Comparison of ENCODE assay signal across 22 cellular contexts in the genomic region with DNA sequence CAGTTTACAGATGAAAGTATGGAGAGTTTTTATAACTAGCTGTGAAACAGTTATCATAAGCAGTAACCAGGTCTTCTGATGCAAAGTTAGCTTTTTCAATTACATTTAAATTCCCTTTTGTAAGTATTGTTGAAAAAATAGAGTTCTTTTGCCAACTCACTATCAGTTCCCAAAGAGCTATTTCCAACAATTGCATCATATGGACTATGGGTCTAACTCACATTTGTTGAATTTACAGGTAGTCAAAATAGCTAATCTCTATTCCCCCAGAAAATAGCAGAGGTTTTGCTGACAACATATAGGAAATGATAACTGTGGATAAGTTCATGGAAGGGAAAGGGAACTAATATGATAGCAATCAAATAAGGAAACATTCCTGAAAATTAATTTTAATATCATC. TPM values are rescaled to one million over a fixed set of nuclear protein-coding genes. Genes with fewer than 3 reads are reported as not detected.
DNase-seq lines count a peak whose midpoint lies in the region; ATAC-seq, FAIRE-seq and TF ChIP-seq lines count a peak whose summit lies in the region.
"Had no signal": no experiment of that assay in that cellular context is flagged by ENCODE, and none has a peak within 500 bp of the region (broad histone marks: within the 10 kb centered on the region; RNA-seq: fewer than 3 reads in every experiment).

No MANE protein-coding gene starts in this region.

- intact Hi-C loops in A673 (cut with micrococcal nuclease; ENCODE audit: unreplicated experiment), result no loop called here
- intact Hi-C loops in right lobe of liver (cut with DNase I), result no loop called here
- intact Hi-C loops in uterus (cut with DNase I; ENCODE audit: low total_unique reads), result no loop called here

- H3K27me3 ChIP-seq in A673 (replicated peaks; ENCODE audit: insufficient read depth, low read depth, low read length, poor library complexity), result no peaks in the 10 kb centered on the region
- no peaks in the 10 kb centered on the region for H3K27me3 ChIP-seq in right lobe of liver
- no peaks in the 10 kb centered on the region for H3K27me3 ChIP-seq in uterus

- H3K27ac ChIP-seq in A673 (ENCODE audit: low read depth, low read length, poor library complexity, severe bottlenecking) (peak overlapping the region; percentile 48), right lobe of liver (no peak overlapping the region), uterus (no peak overlapping the region)
- H3K27ac ChIP-seq: HL-60, RWPE1, SJSA1 had no signal

- H3K27me3 Mint-ChIP-seq in natural killer cell treated with Interleukin-12 subunit alpha and Interleukin-12 subunit beta and Interleukin-15 and Interleukin-18, amount 100 ng/mL, for 72 hours, result peaks cover 3 to 12% of the 10 kb centered on the region in 2 donors

- no peaks in the 10 kb centered on the region for H3K36me3 Mint-ChIP-seq in natural killer cell treated with Interleukin-12 subunit alpha and Interleukin-12 subunit beta and Interleukin-15 and Interleukin-18, amount 100 ng/mL, for 72 hours
- H3K36me3 Mint-ChIP-seq: CD4-positive, CD25-positive, alpha-beta regulatory T cell had no signal

- H3K9me3 ChIP-seq in A673 (ENCODE audit: low read depth, low read length, poor library complexity, severe bottlenecking) (no peaks in the 10 kb centered on the region), right lobe of liver (no peaks in the 10 kb centered on the region), uterus (no peaks in the 10 kb centered on the region)
- H3K9me3 ChIP-seq: MG63, SJSA1 had no signal

- FAIRE-seq in colon (lab: Jason Lieb, UNC), result peak; percentile 5

- no peaks in the 10 kb centered on the region for H3K9me3 Mint-ChIP-seq in natural killer cell treated with Interleukin-12 subunit alpha and Interleukin-12 subunit beta and Interleukin-15 and Interleukin-18, amount 100 ng/mL, for 72 hours

- CTCF ChIA-PET in A673 (lab: Charles Lee), result no interaction called here

- no peak overlapping the region for H3K27ac Mint-ChIP-seq in natural killer cell treated with Interleukin-12 subunit alpha and Interleukin-12 subunit beta and Interleukin-15 and Interleukin-18, amount 100 ng/mL, for 72 hours
- H3K27ac Mint-ChIP-seq: CD4-positive, CD25-positive, alpha-beta regulatory T cell had no signal

- no TSS peak for BruUV-seq in A673 (replicated peaks; lab: Mats Ljungman, UMichigan)

- no peaks in the 10 kb centered on the region for H3K36me3 ChIP-seq in A673 (ENCODE audit: insufficient read depth, low read length, poor library complexity, severe bottlenecking)
- no peaks in the 10 kb centered on the region for H3K36me3 ChIP-seq in right lobe of liver
- H3K36me3 ChIP-seq in uterus, result no peaks in the 10 kb centered on the region
- H3K36me3 ChIP-seq: MG63, SJSA1 had no signal

- H3K4me1 Mint-ChIP-seq in natural killer cell treated with Interleukin-12 subunit alpha and Interleukin-12 subunit beta and Interleukin-15 and Interleukin-18, amount 100 ng/mL, for 72 hours (ENCODE audit: low read depth in 2 of 2), result no peaks in the 10 kb centered on the region
- H3K4me1 Mint-ChIP-seq: CD4-positive, CD25-positive, alpha-beta regulatory T cell had no signal

- H3K4me3 ChIP-seq in A673 (ENCODE audit: low read depth, low read length, poor library complexity, severe bottlenecking), result no peak overlapping the region
- peak overlapping the region in 2 of 3 donors; percentile 40 to 41 for H3K4me3 ChIP-seq in right lobe of liver
- H3K4me3 ChIP-seq in uterus, result no peak overlapping the region
- H3K4me3 ChIP-seq: MG63, SJSA1 had no signal

- no peak overlapping the region for H3K4me3 Mint-ChIP-seq in natural killer cell treated with Interleukin-12 subunit alpha and Interleukin-12 subunit beta and Interleukin-15 and Interleukin-18, amount 100 ng/mL, for 72 hours
- H3K4me3 Mint-ChIP-seq: CD4-positive, CD25-positive, alpha-beta regulatory T cell had no signal

- POLR2A ChIA-PET in A673 (lab: Charles Lee; ENCODE audit: low non-redundant PET), result no interaction called here

- DNase-seq in A673 (ENCODE audit: low spot score) (no peak), NCI-H460 (ENCODE audit: extremely low read depth, low read depth) (peak; percentile 17), right lobe of liver (no peak), uterus (no peak)
- DNase-seq in stimulated activated naive CD8-positive, alpha-beta T cell treated with anti-CD3 and anti-CD28 coated beads, Interleukin-15, Interleukin-2, amounts not matched to agents 100 U/mL and 50 U/mL, for 24 hours, result no peak
- no peak for DNase-seq in natural killer cell treated with Interleukin-12 subunit alpha and Interleukin-12 subunit beta and Interleukin-15 and Interleukin-18, amount 100 ng/mL, for 72 hours (ENCODE audit: low spot score)
- DNase-seq: ACHN; CD4-positive, CD25-positive, alpha-beta regulatory T cell; DND-41; GF-D8; KBM-7; MG63; NCI-H1105; NCI-H187; NCI-H524 had no signal

- ATAC-seq in right lobe of liver (peak; percentile 49 to 67 (median 58)), GM21360 (IDR thresholded peaks at IDR 0.05; ENCODE audit: unreplicated experiment) (no peak)
- no peak for ATAC-seq in stimulated activated naive CD8-positive, alpha-beta T cell treated with anti-CD3 and anti-CD28 coated beads, Interleukin-15, Interleukin-2, amounts not matched to agents 100 U/mL and 50 U/mL, for 24 hours
- no peak for ATAC-seq in natural killer cell treated with Interleukin-12 subunit alpha and Interleukin-12 subunit beta and Interleukin-15 and Interleukin-18, amount 100 ng/mL, for 72 hours

- H3K4me1 ChIP-seq in A673 (ENCODE audit: insufficient read depth, low read length, poor library complexity, severe bottlenecking) (peaks cover 7% of the 10 kb centered on the region), right lobe of liver (peaks cover 0 to 29% (median 6%) of the 10 kb centered on the region in 4 donors), uterus (no peaks in the 10 kb centered on the region)

- no peak for TF ChIP-seq POLR2A in right lobe of liver (IDR thresholded peaks at IDR 0.05)
- TF ChIP-seq POLR2A in uterus (IDR thresholded peaks at IDR 0.05), result no peak

- TF ChIP-seq CTCF in A673 (conservative IDR thresholded peaks at IDR 0.05; ENCODE audit: low read depth, low read length) (no peak), right lobe of liver (IDR thresholded peaks at IDR 0.05) (no peak), uterus (IDR thresholded peaks at IDR 0.05) (no peak)

RNA-seq across cellular contexts. Expression of a gene that starts 1.4 kb away (rescaled TPM):
- total RNA-seq in A673 (2021), result not detected in 2 replicates
- not detected in 2 replicates for total RNA-seq in NCI-H460 (2014; rRNA removed; shearing (Covaris generic))
- not detected in 2 replicates for polyA plus RNA-seq in NCI-H460 (2014; cell fraction: nucleus; rRNA removed)
- total RNA-seq in right lobe of liver, result 100 to 1,000 TPM in 3 of 6 experiments, 10 to 100 TPM in 3; 11.9 to 823 (median 161) TPM
- total RNA-seq in uterus, result not detected
- total RNA-seq in natural killer cell treated with Interleukin-12 subunit alpha and Interleukin-12 subunit beta and Interleukin-15 and Interleukin-18, amount 100 ng/mL, for 72 hours, result not detected
- total RNA-seq: CD4-positive, CD25-positive, alpha-beta regulatory T cell; H4; OCI-LY7; SJSA1 had no signal
- polyA plus RNA-seq: CD4-positive, CD25-positive, alpha-beta regulatory T cell had no signal

RNA-seq across cellular contexts. Expression of a gene that starts 47.5 kb away (rescaled TPM):
- total RNA-seq in A673 (2021), result 67.4 and 85.5 TPM in 2 replicates
- 0.69 and 0.79 TPM in 2 replicates for total RNA-seq in NCI-H460 (2014; rRNA removed; shearing (Covaris generic))
- polyA plus RNA-seq in NCI-H460 (2014; cell fraction: nucleus; rRNA removed), result 0.23 TPM in 1 of 2 replicates, not detected in the other
- total RNA-seq in right lobe of liver, result under 1 TPM; 0.07 to 0.56 (median 0.31) TPM
- 1 to 10 TPM in 3 of 4 donors, under 1 TPM in 1; 0.29 to 9.3 (median 5.0) TPM for total RNA-seq in uterus
- 1 to 10 TPM; 5.5 to 6.8 TPM for total RNA-seq in natural killer cell treated with Interleukin-12 subunit alpha and Interleukin-12 subunit beta and Interleukin-15 and Interleukin-18, amount 100 ng/mL, for 72 hours

RNA-seq across cellular contexts. Expression of a gene that starts 48.5 kb away (rescaled TPM):
- total RNA-seq in A673 (2021) (not detected in 2 replicates), right lobe of liver (not detected), uterus (not detected)
- not detected in 2 replicates for total RNA-seq in NCI-H460 (2014; rRNA removed; shearing (Covaris generic))
- polyA plus RNA-seq in NCI-H460 (2014; cell fraction: nucleus; rRNA removed), result not detected in 2 replicates
- total RNA-seq in natural killer cell treated with Interleukin-12 subunit alpha and Interleukin-12 subunit beta and Interleukin-15 and Interleukin-18, amount 100 ng/mL, for 72 hours, result not detected
- total RNA-seq: CD4-positive, CD25-positive, alpha-beta regulatory T cell; H4; OCI-LY7; SJSA1 had no signal
- polyA plus RNA-seq: CD4-positive, CD25-positive, alpha-beta regulatory T cell had no signal

Comparison
In these comparisons a context has a peak if more than half of its experiments do, and no peak if none do; other contexts are left out.
1. H3K4me3 ChIP-seq: peak in right lobe of liver (2 of 3); none in A673 (single experiment) and uterus (0 of 2).
2. ATAC-seq: peak in right lobe of liver (4 of 4); none in GM21360 (single experiment), stimulated activated naive CD8-positive, alpha-beta T cell treated with anti-CD3 and anti-CD28 coated beads, Interleukin-15, Interleukin-2, amounts not matched to agents 100 U/mL and 50 U/mL, for 24 hours (single experiment) and natural killer cell treated with Interleukin-12 subunit alpha and Interleukin-12 subunit beta and Interleukin-15 and Interleukin-18, amount 100 ng/mL, for 72 hours (0 of 2).